Comparison of ENCODE assay signal across 15 cellular contexts in the genomic region with DNA sequence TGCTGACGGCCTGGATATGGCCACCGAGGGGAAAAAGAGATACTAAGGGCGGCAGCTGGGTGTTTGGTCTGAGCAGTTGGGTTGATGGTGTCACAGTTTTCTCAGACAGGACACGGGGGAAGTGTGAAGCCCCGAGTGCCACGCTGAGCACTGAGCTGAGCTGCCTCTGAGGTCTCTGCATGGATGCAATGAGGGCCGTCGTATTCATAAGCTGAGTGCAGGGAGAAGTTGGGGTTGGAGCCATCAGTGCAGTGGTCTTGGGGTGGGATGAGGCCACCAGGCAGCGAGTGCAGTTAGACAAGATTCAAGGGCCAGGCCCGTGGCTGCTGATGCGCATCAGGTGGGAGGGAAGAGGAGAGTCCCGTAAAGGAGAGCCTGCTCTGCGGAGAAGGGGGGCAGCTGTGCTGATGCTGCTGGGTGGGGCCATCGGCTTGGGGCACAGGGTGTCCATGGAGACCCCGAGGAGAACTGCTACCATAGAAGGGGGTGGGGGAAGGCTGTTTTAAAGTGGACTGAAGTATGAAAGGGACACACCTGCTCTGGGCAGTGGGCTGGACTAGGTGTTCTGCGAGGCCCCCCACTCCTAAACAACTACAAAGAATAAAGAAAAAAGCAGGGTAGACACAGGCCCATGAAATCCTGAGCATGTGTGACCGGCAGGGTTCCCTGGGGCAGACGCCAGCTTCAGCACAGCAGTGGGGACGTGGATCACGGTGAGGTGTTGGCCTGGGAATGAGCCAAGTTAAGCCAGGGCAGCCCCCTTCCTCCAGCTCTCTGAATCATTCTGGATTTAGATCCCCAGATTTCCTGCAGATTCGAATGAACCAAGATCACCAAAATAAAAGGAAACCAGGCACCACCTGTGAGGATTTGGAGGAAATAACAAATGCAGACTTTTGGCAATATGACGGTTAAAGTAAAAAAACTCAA. TPM values are rescaled to one million over a fixed set of nuclear protein-coding genes. Genes with fewer than 3 reads are reported as not detected.
"Had no signal": no experiment of that assay in that cellular context is flagged by ENCODE, and none has a peak within 500 bp of the region (broad histone marks: within the 10 kb centered on the region; RNA-seq: fewer than 3 reads in every experiment).

No MANE protein-coding gene starts in this region.

- DNase-seq: activated CD4-positive, alpha-beta T cell treated with anti-CD3 and anti-CD28 coated beads, Interleukin-2, amount 50 U/mL, for 1 hour; activated CD4-positive, CD25-positive, alpha-beta regulatory T cell; activated CD8-positive, alpha-beta memory T cell treated with anti-CD3 and anti-CD28 coated beads for 24 hours; activated naive CD4-positive, alpha-beta T cell; activated naive CD8-positive, alpha-beta T cell treated with anti-CD3 and anti-CD28 coated beads, Interleukin-2, amount 10 ng/mL, durations not matched to agents 7 days and 5 days; anterior cingulate cortex; kidney glomerular epithelial cell; stimulated activated CD4-positive, alpha-beta T cell treated with anti-CD3 and anti-CD28 coated beads, Interleukin-15, amount 100 ng/mL, for 24 hours; stimulated activated CD4-positive, alpha-beta T cell treated with anti-CD3 and anti-CD28 coated beads, Interleukin-4, amount 100 ng/mL, for 1 hour; stimulated activated naive B cell treated with anti-CD40 and anti-IgM and Interleukin-4, amounts not matched to agents 10 μg/mL and 1 μg/mL and 100 μg/mL, for 72 hours; T-helper 2 cell; transverse colon had no signal

- H3K27ac Mint-ChIP-seq: activated naive CD8-positive, alpha-beta T cell treated with anti-CD3 and anti-CD28 coated beads, Interleukin-2, amount 10 ng/mL, durations not matched to agents 7 days and 5 days; activated T-helper 1 cell treated with anti-CD3 and anti-CD28 coated beads, Interleukin-12 subunit alpha, Interleukin-12 subunit beta, Interleukin-2, Interleukin-4 antibody, amounts not matched to agents 30 ng/mL and 10 ng/mL and 1 ng/mL, durations not matched to agents 14 hours and 24 hours and 36 hours; stimulated activated naive B cell treated with anti-CD40 and anti-IgM and Interleukin-4, amounts not matched to agents 10 μg/mL and 1 μg/mL and 100 μg/mL, for 72 hours had no signal

- ATAC-seq: esophagus mucosa; stimulated activated naive B cell treated with anti-CD40 and anti-IgM and Interleukin-4, amounts not matched to agents 10 μg/mL and 1 μg/mL and 100 μg/mL, for 72 hours had no signal

- H3K36me3 ChIP-seq: ovary had no signal

- H3K9me3 Mint-ChIP-seq: activated naive CD8-positive, alpha-beta T cell treated with anti-CD3 and anti-CD28 coated beads, Interleukin-2, amount 10 ng/mL, durations not matched to agents 7 days and 5 days; activated T-helper 1 cell treated with anti-CD3 and anti-CD28 coated beads, Interleukin-12 subunit alpha, Interleukin-12 subunit beta, Interleukin-2, Interleukin-4 antibody, amounts not matched to agents 30 ng/mL and 10 ng/mL and 1 ng/mL, durations not matched to agents 14 hours and 24 hours and 36 hours had no signal

- H3K27me3 Mint-ChIP-seq: activated naive CD8-positive, alpha-beta T cell treated with anti-CD3 and anti-CD28 coated beads, Interleukin-2, amount 10 ng/mL, durations not matched to agents 7 days and 5 days; stimulated activated naive B cell treated with anti-CD40 and anti-IgM and Interleukin-4, amounts not matched to agents 10 μg/mL and 1 μg/mL and 100 μg/mL, for 72 hours had no signal

- H3K4me3 Mint-ChIP-seq: activated naive CD8-positive, alpha-beta T cell treated with anti-CD3 and anti-CD28 coated beads, Interleukin-2, amount 10 ng/mL, durations not matched to agents 7 days and 5 days; activated T-helper 1 cell treated with anti-CD3 and anti-CD28 coated beads, Interleukin-12 subunit alpha, Interleukin-12 subunit beta, Interleukin-2, Interleukin-4 antibody, amounts not matched to agents 30 ng/mL and 10 ng/mL and 1 ng/mL, durations not matched to agents 14 hours and 24 hours and 36 hours; stimulated activated naive B cell treated with anti-CD40 and anti-IgM and Interleukin-4, amounts not matched to agents 10 μg/mL and 1 μg/mL and 100 μg/mL, for 72 hours had no signal

- H3K4me3 ChIP-seq: ovary, transverse colon had no signal

- H3K27me3 ChIP-seq: ovary, transverse colon had no signal

- H3K9me3 ChIP-seq: ovary, transverse colon had no signal

- H3K27ac ChIP-seq: ovary, transverse colon had no signal

- H3K4me1 Mint-ChIP-seq: activated naive CD8-positive, alpha-beta T cell treated with anti-CD3 and anti-CD28 coated beads, Interleukin-2, amount 10 ng/mL, durations not matched to agents 7 days and 5 days; stimulated activated naive B cell treated with anti-CD40 and anti-IgM and Interleukin-4, amounts not matched to agents 10 μg/mL and 1 μg/mL and 100 μg/mL, for 72 hours had no signal

RNA-seq across cellular contexts. Expression of a gene that starts 19.7 kb away (rescaled TPM):
- total RNA-seq: activated T-helper 1 cell treated with anti-CD3 and anti-CD28 coated beads, Interleukin-12 subunit alpha, Interleukin-12 subunit beta, Interleukin-2, Interleukin-4 antibody, amounts not matched to agents 30 ng/mL and 10 ng/mL and 1 ng/mL, durations not matched to agents 14 hours and 24 hours and 36 hours had no signal
